Comparison of ENCODE assay signal across 8 cellular contexts in the genomic region with DNA sequence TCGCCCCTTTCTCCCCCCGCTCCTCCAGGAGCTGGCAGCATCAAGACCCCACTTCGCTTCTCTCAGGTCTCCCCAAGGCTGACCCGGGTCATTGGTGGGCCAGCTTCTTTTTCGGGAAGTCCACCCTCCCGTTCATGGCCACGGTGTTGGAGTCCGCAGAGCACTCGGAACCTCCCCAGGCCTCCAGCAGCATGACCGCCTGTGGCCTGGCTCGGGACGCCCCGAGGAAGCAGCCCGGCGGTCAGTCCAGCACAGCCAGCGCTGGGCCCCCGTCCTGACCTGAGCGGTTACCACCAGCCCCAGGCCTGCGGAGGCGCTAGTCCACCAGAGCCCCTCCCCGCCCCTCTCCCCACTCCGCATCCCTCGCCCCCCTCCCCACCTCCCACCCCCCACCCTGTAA. TPM values are rescaled to one million over a fixed set of nuclear protein-coding genes. Genes with fewer than 3 reads are reported as not detected.
DNase-seq lines count a peak whose midpoint lies in the region; ATAC-seq and TF ChIP-seq lines count a peak whose summit lies in the region.

No MANE protein-coding gene starts in this region.

- H3K4me1 Mint-ChIP-seq in progenitor cell of endocrine pancreas (ENCODE audit: low read depth): peaks cover 12% of the 10 kb centered on the region

- intact Hi-C loops in heart left ventricle (cut with DNase I): loop anchor here in 5 of 10 donors (1.0 to 10.0 kb wide), 4 partner anchors 24 to 79 kb away; no protein-coding TSS in a partner anchor

- peaks cover 15% of the 10 kb centered on the region for H3K36me3 Mint-ChIP-seq in progenitor cell of endocrine pancreas (ENCODE audit: insufficient read depth)

- peak overlapping the region in 10 of 12 donors; percentile 89 to 99 (median 96) for H3K27ac ChIP-seq in heart left ventricle

- 24 to 39% (median 26%) methylated on average over 14 to 23 of the region's 23 CpGs for WGBS in heart left ventricle, 4 donors

- peak overlapping the region; percentile 95 for H3K27ac Mint-ChIP-seq in progenitor cell of endocrine pancreas

- ATAC-seq in heart left ventricle: no peak
- ATAC-seq in HG02642 (IDR thresholded peaks at IDR 0.05; ENCODE audit: poor library complexity, unreplicated experiment): no peak

- H3K9me3 Mint-ChIP-seq in progenitor cell of endocrine pancreas (ENCODE audit: low read depth): no peaks in the 10 kb centered on the region

- peak overlapping the region; percentile 92 for H3K4me3 Mint-ChIP-seq in progenitor cell of endocrine pancreas (ENCODE audit: low read depth)

- H3K27me3 Mint-ChIP-seq in progenitor cell of endocrine pancreas: peaks cover 8% of the 10 kb centered on the region

- peaks cover 0 to 21% (median 2%) of the 10 kb centered on the region in 9 donors for H3K36me3 ChIP-seq in heart left ventricle

- DNase-seq in ELF-1 (ENCODE audit: low read depth, low spot score) (peak; percentile 30), heart left ventricle (peak in 3 of 5 donors; percentile 29 to 51 (median 33)), progenitor cell of endocrine pancreas (ENCODE audit: low spot score, unreplicated experiment) (peak; percentile 26), NCI-H2107 (lab: John Stamatoyannopoulos, UW) (no peak), NOMO-1 treated with DMSO at 0.1 percent for 48 hours (lab: John Stamatoyannopoulos, UW; ENCODE audit: unreplicated experiment) (no peak), NCI-H82 treated with DMSO at 0.1 percent for 48 hours (lab: John Stamatoyannopoulos, UW; ENCODE audit: unreplicated experiment) (no peak)

- H3K9me3 ChIP-seq in heart left ventricle: peaks cover 0 to 9% (median 0%) of the 10 kb centered on the region in 12 donors

- H3K4me3 ChIP-seq in WI38 (ENCODE audit: low read depth, low read length): peak overlapping the region; percentile 89
- peak overlapping the region; percentile 73 to 98 (median 88) for H3K4me3 ChIP-seq in heart left ventricle

- H3K27me3 ChIP-seq in heart left ventricle: no peaks in the 10 kb centered on the region

- TF ChIP-seq CTCF in WI38 (IDR thresholded peaks at IDR 0.05; ENCODE audit: low read depth, low read length): no peak
- no peak for TF ChIP-seq CTCF in heart left ventricle (IDR thresholded peaks at IDR 0.05)
- no peak for TF ChIP-seq CTCF in progenitor cell of endocrine pancreas (IDR thresholded peaks at IDR 0.05; ENCODE audit: unreplicated experiment)

- H3K4me1 ChIP-seq in heart left ventricle: peaks cover 0 to 35% (median 22%) of the 10 kb centered on the region in 12 donors

- TF ChIP-seq POLR2A in heart left ventricle (IDR thresholded peaks at IDR 0.05): no peak

RNA-seq across cellular contexts. Expression of gene PPDPF, which starts 1.0 kb away (rescaled TPM):
- total RNA-seq in heart left ventricle (100 to 1,000 TPM; 182 to 424 (median 235) TPM), progenitor cell of endocrine pancreas (340 and 374 TPM in 2 replicates)
- 100 to 1,000 TPM; 318 to 442 TPM for polyA plus RNA-seq in heart left ventricle

RNA-seq across cellular contexts. Expression of gene PTK6, which starts 15.6 kb away (rescaled TPM):
- total RNA-seq in heart left ventricle (under 1 TPM in 3 of 9 donors, not detected in 6; 0.10 to 0.29 (median 0.14) TPM), progenitor cell of endocrine pancreas (0.29 and 0.31 TPM in 2 replicates)
- polyA plus RNA-seq in heart left ventricle: under 1 TPM in 1 of 2 donors, not detected in 1; 0.04 TPM

RNA-seq across cellular contexts. Expression of gene EEF1A2, which starts 22.7 kb away (rescaled TPM):
- total RNA-seq in heart left ventricle: 1,000 to 10,000 TPM in 7 of 9 donors, 100 to 1,000 TPM in 2; 791 to 1,794 (median 1,550) TPM
- polyA plus RNA-seq in heart left ventricle: 1,000 to 10,000 TPM; 1,276 to 1,345 TPM
- total RNA-seq in progenitor cell of endocrine pancreas: 11.0 and 11.8 TPM in 2 replicates

RNA-seq across cellular contexts. Expression of gene SRMS, which starts 25.9 kb away (rescaled TPM):
- total RNA-seq in heart left ventricle (not detected), progenitor cell of endocrine pancreas (not detected in 2 replicates)
- not detected for polyA plus RNA-seq in heart left ventricle

RNA-seq across cellular contexts. Expression of gene FNDC11, which starts 32.4 kb away (rescaled TPM):
- total RNA-seq in heart left ventricle (under 1 TPM in 4 of 9 donors, not detected in 5; 0.16 to 0.23 (median 0.19) TPM), progenitor cell of endocrine pancreas (1.9 and 2.6 TPM in 2 replicates)
- under 1 TPM; 0.08 to 0.14 TPM for polyA plus RNA-seq in heart left ventricle

Comparison
In these comparisons a context has a peak if more than half of its experiments do, and no peak if none do; other contexts are left out.
1. DNase-seq: peak in ELF-1 (single experiment), heart left ventricle (3 of 5) and progenitor cell of endocrine pancreas (single experiment); none in NCI-H2107 (single experiment), NOMO-1 treated with DMSO at 0.1 percent for 48 hours (single experiment) and NCI-H82 treated with DMSO at 0.1 percent for 48 hours (single experiment).
2. RNA of gene EEF1A2, which starts 22.7 kb away (total RNA-seq): 791 to 1,794 TPM in heart left ventricle; 11.0 to 11.8 TPM in progenitor cell of endocrine pancreas; every median in the first group is over 10 times any median in the second.